20 cellular contexts compared by ENCODE assay signal in genomic region chr4:6820695-6821094, GRCh38. TPM values are rescaled to one million over a fixed set of nuclear protein-coding genes. Genes with fewer than 3 reads are reported as not detected.
DNase-seq lines count a peak whose midpoint lies in the region; ATAC-seq and TF ChIP-seq lines count a peak whose summit lies in the region.
"Had no signal": no experiment of that assay in that cellular context is flagged by ENCODE, and none has a peak within 500 bp of the region (broad histone marks: within the 10 kb centered on the region; RNA-seq: fewer than 3 reads in every experiment).

No MANE protein-coding gene starts in this region.

- H3K9me3 Mint-ChIP-seq in activated naive CD4-positive, alpha-beta T cell treated with anti-CD3 and anti-CD28 coated beads, Interleukin-2, amount 10 ng/mL, durations not matched to agents 7 days and 5 days = peaks cover 23% of the 10 kb centered on the region
- peaks cover 30% of the 10 kb centered on the region for H3K9me3 Mint-ChIP-seq in activated naive CD4-positive, alpha-beta T cell treated with anti-CD3 and anti-CD28 coated beads for 36 hours
- peaks cover 24% of the 10 kb centered on the region for H3K9me3 Mint-ChIP-seq in neural crest cell
- H3K9me3 Mint-ChIP-seq in CD8-positive, alpha-beta memory T cell = peaks cover 23 to 32% (median 29%) of the 10 kb centered on the region in 5 donors

- H3K4me3 ChIP-seq in HEK293 (ENCODE audit: low read depth, low read length) = no peak overlapping the region
- H3K4me3 ChIP-seq in gastroesophageal sphincter = no peak overlapping the region
- H3K4me3 ChIP-seq in CD8-positive, alpha-beta memory T cell (ENCODE audit: low read length) = no peak overlapping the region
- H3K4me3 ChIP-seq: BLaER1, GM12878, GM23248 had no signal

- H3K27ac Mint-ChIP-seq in activated naive CD4-positive, alpha-beta T cell treated with anti-CD3 and anti-CD28 coated beads, Interleukin-2, amount 10 ng/mL, durations not matched to agents 7 days and 5 days = peak overlapping the region; percentile 45
- H3K27ac Mint-ChIP-seq in activated naive CD4-positive, alpha-beta T cell treated with anti-CD3 and anti-CD28 coated beads for 36 hours = no peak overlapping the region
- H3K27ac Mint-ChIP-seq in neural crest cell (ENCODE audit: unreplicated experiment) = peak overlapping the region; percentile 35
- peak overlapping the region in 2 of 8 donors; percentile 15 to 47 for H3K27ac Mint-ChIP-seq in CD8-positive, alpha-beta memory T cell
- H3K27ac Mint-ChIP-seq: B cell; CD8-positive, alpha-beta T cell had no signal

- TF ChIP-seq EP300 in gastroesophageal sphincter (IDR thresholded peaks at IDR 0.05) = no peak

- no peaks in the 10 kb centered on the region for H3K27me3 ChIP-seq in gastroesophageal sphincter
- H3K27me3 ChIP-seq in CD8-positive, alpha-beta memory T cell (ENCODE audit: insufficient read depth, low read length, poor library complexity, severe bottlenecking) = no peaks in the 10 kb centered on the region
- H3K27me3 ChIP-seq: BLaER1 had no signal

- ATAC-seq in gastroesophageal sphincter = no peak
- ATAC-seq: CD8-positive, alpha-beta T cell; GM12878 had no signal

- no peaks in the 10 kb centered on the region for H3K4me1 Mint-ChIP-seq in activated naive CD4-positive, alpha-beta T cell treated with anti-CD3 and anti-CD28 coated beads, Interleukin-2, amount 10 ng/mL, durations not matched to agents 7 days and 5 days
- peaks cover 13% of the 10 kb centered on the region for H3K4me1 Mint-ChIP-seq in activated naive CD4-positive, alpha-beta T cell treated with anti-CD3 and anti-CD28 coated beads for 36 hours (ENCODE audit: low read depth)
- H3K4me1 Mint-ChIP-seq in neural crest cell = no peaks in the 10 kb centered on the region
- peaks cover 22 to 51% (median 42%) of the 10 kb centered on the region in 3 donors for H3K4me1 Mint-ChIP-seq in CD8-positive, alpha-beta memory T cell

- DNase-seq in activated naive CD4-positive, alpha-beta T cell treated with anti-CD3 and anti-CD28 coated beads, Interleukin-2, amount 10 ng/mL, durations not matched to agents 7 days and 5 days = no peak
- no peak for DNase-seq in activated naive CD4-positive, alpha-beta T cell treated with anti-CD3 and anti-CD28 coated beads for 36 hours
- no peak for DNase-seq in neural crest cell (ENCODE audit: low read depth, low spot score)
- no peak for DNase-seq in CD8-positive, alpha-beta memory T cell
- DNase-seq: CD4-positive, CD25-positive, alpha-beta regulatory T cell; CD8-positive, alpha-beta T cell; DMS 273 treated with DMSO at 0.1 percent for 48 hours; DMS79; EL; GDM1; GM23248; H7; HCEC 1CT had no signal

- CTCF ChIA-PET in activated naive CD4-positive, alpha-beta T cell treated with anti-CD3 and anti-CD28 coated beads, Interleukin-2, amount 10 ng/mL, durations not matched to agents 7 days and 5 days (lab: Charles Lee) = no interaction called here
- CTCF ChIA-PET in activated naive CD4-positive, alpha-beta T cell treated with anti-CD3 and anti-CD28 coated beads for 36 hours (lab: Charles Lee) = no interaction called here
- CTCF ChIA-PET in HEK293 (lab: Yijun Ruan, JAX) = no interaction called here
- CTCF ChIA-PET in CD8-positive, alpha-beta memory T cell (lab: Charles Lee) = no interaction called here

- H3K27ac ChIP-seq in HEK293 (ENCODE audit: extremely low read depth, low read depth, low read length) (no peak overlapping the region), gastroesophageal sphincter (no peak overlapping the region)
- H3K27ac ChIP-seq in CD8-positive, alpha-beta memory T cell (ENCODE audit: low read depth, low read length) = no peak overlapping the region
- H3K27ac ChIP-seq: 22Rv1, BLaER1, C4-2B, GM23248 had no signal

- H3K9me3 ChIP-seq in HEK293 (ENCODE audit: control insufficient read depth, insufficient read depth, low read depth, low read length) = no peaks in the 10 kb centered on the region
- H3K9me3 ChIP-seq in gastroesophageal sphincter = peaks cover 0 to 7% (median 0%) of the 10 kb centered on the region in 3 donors
- peaks cover 10% of the 10 kb centered on the region for H3K9me3 ChIP-seq in CD8-positive, alpha-beta memory T cell (ENCODE audit: low read length)

- no peak for TF ChIP-seq CTCF in HEK293 (tag by site-specific recombination; IDR thresholded peaks at IDR 0.05)
- TF ChIP-seq CTCF in neural crest cell (conservative IDR thresholded peaks at IDR 0.05) = no peak
- no peak for TF ChIP-seq CTCF in gastroesophageal sphincter (IDR thresholded peaks at IDR 0.05)

- H3K27me3 Mint-ChIP-seq in activated naive CD4-positive, alpha-beta T cell treated with anti-CD3 and anti-CD28 coated beads, Interleukin-2, amount 10 ng/mL, durations not matched to agents 7 days and 5 days = no peaks in the 10 kb centered on the region
- no peaks in the 10 kb centered on the region for H3K27me3 Mint-ChIP-seq in activated naive CD4-positive, alpha-beta T cell treated with anti-CD3 and anti-CD28 coated beads for 36 hours (ENCODE audit: low read depth)
- H3K27me3 Mint-ChIP-seq in neural crest cell (ENCODE audit: low read depth) = no peaks in the 10 kb centered on the region
- no peaks in the 10 kb centered on the region for H3K27me3 Mint-ChIP-seq in CD8-positive, alpha-beta memory T cell
- H3K27me3 Mint-ChIP-seq: B cell; CD4-positive, CD25-positive, alpha-beta regulatory T cell had no signal

- peaks cover 4 to 19% of the 10 kb centered on the region in 2 experiments; a peak in 2 of 3 replicates for H3K36me3 ChIP-seq in HEK293 (ENCODE audit: control insufficient read depth in 2 of 2, insufficient read depth in 1 of 2, low read length in 2 of 2)
- peaks cover 0 to 16% of the 10 kb centered on the region in 2 donors for H3K36me3 ChIP-seq in gastroesophageal sphincter
- peaks cover 12% of the 10 kb centered on the region for H3K36me3 ChIP-seq in CD8-positive, alpha-beta memory T cell (ENCODE audit: insufficient read depth, low read length)

- TF ChIP-seq POLR2A in gastroesophageal sphincter (IDR thresholded peaks at IDR 0.05) = no peak

- POLR2A ChIA-PET in HEK293 (lab: Yijun Ruan, JAX) = no interaction called here
- POLR2A ChIA-PET in CD8-positive, alpha-beta memory T cell (lab: Charles Lee) = no interaction called here

- intact Hi-C loops in activated naive CD4-positive, alpha-beta T cell treated with anti-CD3 and anti-CD28 coated beads for 36 hours (cut with micrococcal nuclease) = no loop called here

- peaks cover 39% of the 10 kb centered on the region for H3K36me3 Mint-ChIP-seq in activated naive CD4-positive, alpha-beta T cell treated with anti-CD3 and anti-CD28 coated beads, Interleukin-2, amount 10 ng/mL, durations not matched to agents 7 days and 5 days
- H3K36me3 Mint-ChIP-seq in activated naive CD4-positive, alpha-beta T cell treated with anti-CD3 and anti-CD28 coated beads for 36 hours (ENCODE audit: low read depth) = peaks cover 35% of the 10 kb centered on the region
- H3K36me3 Mint-ChIP-seq in neural crest cell (ENCODE audit: low read depth) = peaks cover 52% of the 10 kb centered on the region
- H3K36me3 Mint-ChIP-seq in CD8-positive, alpha-beta memory T cell = peaks cover 16 to 46% (median 28%) of the 10 kb centered on the region in 3 donors

- 100% methylated on average over 1 of the region's 1 CpG; no CpG with 5 or more reads in 1 of the 2 donors for WGBS in gastroesophageal sphincter (ENCODE audit: low coverage in 1 of 2), 2 donors

- no peak overlapping the region for H3K4me3 Mint-ChIP-seq in activated naive CD4-positive, alpha-beta T cell treated with anti-CD3 and anti-CD28 coated beads, Interleukin-2, amount 10 ng/mL, durations not matched to agents 7 days and 5 days
- no peak overlapping the region for H3K4me3 Mint-ChIP-seq in activated naive CD4-positive, alpha-beta T cell treated with anti-CD3 and anti-CD28 coated beads for 36 hours
- H3K4me3 Mint-ChIP-seq in neural crest cell = no peak overlapping the region
- no peak overlapping the region for H3K4me3 Mint-ChIP-seq in CD8-positive, alpha-beta memory T cell
- H3K4me3 Mint-ChIP-seq: B cell; CD4-positive, CD25-positive, alpha-beta regulatory T cell; CD8-positive, alpha-beta T cell had no signal

- no peaks in the 10 kb centered on the region for H3K4me1 ChIP-seq in HEK293 (ENCODE audit: control insufficient read depth, insufficient read depth, low read length)
- H3K4me1 ChIP-seq in gastroesophageal sphincter = peaks cover 0 to 18% (median 0%) of the 10 kb centered on the region in 3 donors
- peaks cover under 1% of the 10 kb centered on the region for H3K4me1 ChIP-seq in CD8-positive, alpha-beta memory T cell (ENCODE audit: insufficient read depth, low read length)

TF ChIP-seq in HEK293, 187 proteins besides CTCF, POLR2A, EP300 and RAD21 (continues in another document):
- no peak for TF ChIP-seq ZNF530 (tag by site-specific recombination; IDR thresholded peaks at IDR 0.05; ENCODE audit: low read depth)
- no peak for TF ChIP-seq ZNF664 (tag by site-specific recombination; IDR thresholded peaks at IDR 0.05)
- TF ChIP-seq ELK4 (IDR thresholded peaks at IDR 0.05; ENCODE audit: borderline replicate concordance, low read depth, low read length) = no peak

RNA-seq across cellular contexts. Expression of gene KIAA0232, which starts 38.2 kb away (rescaled TPM):
- total RNA-seq in activated naive CD4-positive, alpha-beta T cell treated with anti-CD3 and anti-CD28 coated beads for 36 hours = 10 to 100 TPM; 13.5 to 14.4 TPM
- 40.1 and 41.7 TPM in 2 replicates for total RNA-seq in neural crest cell
- total RNA-seq in gastroesophageal sphincter = 10 to 100 TPM; 39.4 to 66.6 (median 47.1) TPM
- total RNA-seq in CD8-positive, alpha-beta memory T cell = 10 to 100 TPM; 16.0 to 16.4 TPM
- polyA plus RNA-seq in CD8-positive, alpha-beta memory T cell = 13.6 TPM
